In genomic region chr17:77509089-77509488, GRCh38 we compare ENCODE assay signal across 9 cellular contexts.
"Had no signal": no experiment of that assay in that cellular context is flagged by ENCODE, and none has a peak within 500 bp of the region (broad histone marks: within the 10 kb centered on the region; RNA-seq: fewer than 3 reads in every experiment).

No MANE protein-coding gene starts in this region.

- ATAC-seq: GM23338, HCT116 had no signal

- H3K4me3 ChIP-seq: GM23338, HAP-1 had no signal

- DNase-seq: H7, HFFc6, Karpas-422, KBM-7 had no signal

- H3K4me1 Mint-ChIP-seq: IgD-negative memory B cell had no signal

- H3K36me3 ChIP-seq: HAP-1 had no signal

- H2AFZ ChIP-seq: GM23338 had no signal

- H3K27ac ChIP-seq: KMS-11 had no signal

- H3K9ac ChIP-seq: KMS-11 had no signal

- H3K27ac Mint-ChIP-seq: GM23338, HFFc6, IgD-negative memory B cell had no signal

- H3K4me2 ChIP-seq: GM23338, KMS-11 had no signal

- H3K27me3 Mint-ChIP-seq: IgD-negative memory B cell had no signal

- H3K4me3 Mint-ChIP-seq: GM23338, HFFc6, IgD-negative memory B cell had no signal

- H3K4me1 ChIP-seq: HAP-1 had no signal

- H3K36me3 Mint-ChIP-seq: IgD-negative memory B cell had no signal
